13 cellular contexts compared by ENCODE assay signal in genomic region chr7:134444198-134444960, GRCh38. TPM values are rescaled to one million over a fixed set of nuclear protein-coding genes. Genes with fewer than 3 reads are reported as not detected.
DNase-seq lines count a peak whose midpoint lies in the region; ATAC-seq and TF ChIP-seq lines count a peak whose summit lies in the region.
"Had no signal": no experiment of that assay in that cellular context is flagged by ENCODE, and none has a peak within 500 bp of the region (broad histone marks: within the 10 kb centered on the region; RNA-seq: fewer than 3 reads in every experiment).

No MANE protein-coding gene starts in this region.

- H3K4me3 ChIP-seq in left lung (no peak overlapping the region), upper lobe of right lung (no peak overlapping the region)

- H3K36me3 ChIP-seq in left lung (peaks cover 0 to 81% of the 10 kb centered on the region in 2 donors), upper lobe of right lung (peaks cover 84% of the 10 kb centered on the region)

- H3K4me1 ChIP-seq in left lung (no peaks in the 10 kb centered on the region), upper lobe of right lung (no peaks in the 10 kb centered on the region)

- no peak overlapping the region for H3K4me3 Mint-ChIP-seq in activated CD8-positive, alpha-beta memory T cell treated with anti-CD3 and anti-CD28 coated beads, Interleukin-2, amount 10 ng/mL, durations not matched to agents 7 days and 5 days
- no peak overlapping the region for H3K4me3 Mint-ChIP-seq in endothelial cell (ENCODE audit: unreplicated experiment)
- H3K4me3 Mint-ChIP-seq: activated CD8-positive, alpha-beta T cell treated with anti-CD3 and anti-CD28 coated beads, Interleukin-2, amount 10 ng/mL, durations not matched to agents 7 days and 5 days; activated naive CD8-positive, alpha-beta T cell treated with anti-CD3 and anti-CD28 coated beads for 36 hours had no signal

- TF ChIP-seq CTCF in left lung (IDR thresholded peaks at IDR 0.05) (no peak), upper lobe of right lung (IDR thresholded peaks at IDR 0.05) (no peak), endothelial cell (IDR thresholded peaks at IDR 0.05; ENCODE audit: unreplicated experiment) (no peak)

- intact Hi-C loops in left lung (cut with DNase I) (no loop called here), upper lobe of right lung (cut with DNase I) (no loop called here)

- peaks cover 28% of the 10 kb centered on the region for H3K36me3 Mint-ChIP-seq in activated CD8-positive, alpha-beta memory T cell treated with anti-CD3 and anti-CD28 coated beads, Interleukin-2, amount 10 ng/mL, durations not matched to agents 7 days and 5 days
- peaks cover 38% of the 10 kb centered on the region for H3K36me3 Mint-ChIP-seq in endothelial cell (ENCODE audit: low read depth, unreplicated experiment)

- H3K27ac Mint-ChIP-seq in activated CD8-positive, alpha-beta memory T cell treated with anti-CD3 and anti-CD28 coated beads, Interleukin-2, amount 10 ng/mL, durations not matched to agents 7 days and 5 days, result no peak overlapping the region
- no peak overlapping the region for H3K27ac Mint-ChIP-seq in endothelial cell (ENCODE audit: unreplicated experiment)
- H3K27ac Mint-ChIP-seq: activated naive CD8-positive, alpha-beta T cell treated with anti-CD3 and anti-CD28 coated beads for 36 hours had no signal

- H3K9me3 ChIP-seq in left lung (no peaks in the 10 kb centered on the region), upper lobe of right lung (no peaks in the 10 kb centered on the region)

- CTCF ChIA-PET in activated CD8-positive, alpha-beta memory T cell treated with anti-CD3 and anti-CD28 coated beads, Interleukin-2, amount 10 ng/mL, durations not matched to agents 7 days and 5 days (lab: Charles Lee), result no interaction called here

- DNase-seq in activated CD8-positive, alpha-beta memory T cell treated with anti-CD3 and anti-CD28 coated beads, Interleukin-2, amount 10 ng/mL, durations not matched to agents 7 days and 5 days, result peak; percentile 19
- DNase-seq in activated CD8-positive, alpha-beta memory T cell treated with anti-CD3 and anti-CD28 coated beads for 24 hours, result no peak
- DNase-seq in left lung, result no peak
- DNase-seq in upper lobe of right lung, result no peak
- no peak for DNase-seq in AG20443 (ENCODE audit: low spot score)
- no peak for DNase-seq in endothelial cell (ENCODE audit: low spot score)
- DNase-seq: activated CD8-positive, alpha-beta T cell treated with anti-CD3 and anti-CD28 coated beads, Interleukin-2, amount 10 ng/mL, durations not matched to agents 7 days and 5 days; activated naive CD8-positive, alpha-beta T cell treated with anti-CD3 and anti-CD28 coated beads for 36 hours; GF-D8; KBM-7; SW 1271 had no signal

- no peaks in the 10 kb centered on the region for H3K27me3 Mint-ChIP-seq in activated CD8-positive, alpha-beta memory T cell treated with anti-CD3 and anti-CD28 coated beads, Interleukin-2, amount 10 ng/mL, durations not matched to agents 7 days and 5 days
- peaks cover 3% of the 10 kb centered on the region for H3K27me3 Mint-ChIP-seq in endothelial cell (ENCODE audit: unreplicated experiment)
- H3K27me3 Mint-ChIP-seq: activated naive CD8-positive, alpha-beta T cell treated with anti-CD3 and anti-CD28 coated beads for 36 hours had no signal

- peak overlapping the region; percentile 70 for H3K27ac ChIP-seq in cingulate gyrus (ENCODE audit: low read depth, low read length)
- no peak overlapping the region for H3K27ac ChIP-seq in left lung
- peak overlapping the region; percentile 6 for H3K27ac ChIP-seq in upper lobe of right lung

- H3K27me3 ChIP-seq in left lung (no peaks in the 10 kb centered on the region), upper lobe of right lung (no peaks in the 10 kb centered on the region)

- no peak for ATAC-seq in activated CD8-positive, alpha-beta memory T cell treated with anti-CD3 and anti-CD28 coated beads, Interleukin-2, amount 10 ng/mL, durations not matched to agents 7 days and 5 days
- peak; percentile 44 for ATAC-seq in left lung
- peak; percentile 60 for ATAC-seq in upper lobe of right lung
- no peak for ATAC-seq in HG03565 (IDR thresholded peaks at IDR 0.05; ENCODE audit: unreplicated experiment)
- ATAC-seq: activated CD8-positive, alpha-beta T cell treated with anti-CD3 and anti-CD28 coated beads, Interleukin-2, amount 10 ng/mL, durations not matched to agents 7 days and 5 days had no signal

- no peaks in the 10 kb centered on the region for H3K9me3 Mint-ChIP-seq in activated CD8-positive, alpha-beta memory T cell treated with anti-CD3 and anti-CD28 coated beads, Interleukin-2, amount 10 ng/mL, durations not matched to agents 7 days and 5 days (ENCODE audit: low read depth)
- no peaks in the 10 kb centered on the region for H3K9me3 Mint-ChIP-seq in endothelial cell (ENCODE audit: unreplicated experiment)
- H3K9me3 Mint-ChIP-seq: activated naive CD8-positive, alpha-beta T cell treated with anti-CD3 and anti-CD28 coated beads for 36 hours had no signal

- no peaks in the 10 kb centered on the region for H3K4me1 Mint-ChIP-seq in activated CD8-positive, alpha-beta memory T cell treated with anti-CD3 and anti-CD28 coated beads, Interleukin-2, amount 10 ng/mL, durations not matched to agents 7 days and 5 days
- H3K4me1 Mint-ChIP-seq in endothelial cell (ENCODE audit: unreplicated experiment), result peaks cover 4% of the 10 kb centered on the region
- H3K4me1 Mint-ChIP-seq: activated naive CD8-positive, alpha-beta T cell treated with anti-CD3 and anti-CD28 coated beads for 36 hours had no signal

RNA-seq across cellular contexts. Expression of gene AKR1B1, which starts 14.5 kb away (rescaled TPM):
- 100 to 1,000 TPM in 1 of 2 experiments, 10 to 100 TPM in 1; 96.2 to 113 TPM for total RNA-seq in activated CD8-positive, alpha-beta memory T cell treated with anti-CD3 and anti-CD28 coated beads, Interleukin-2, amount 10 ng/mL, durations not matched to agents 7 days and 5 days
- 10 to 100 TPM; 79.1 to 85.0 TPM for total RNA-seq in left lung
- total RNA-seq in upper lobe of right lung, result 91.8 TPM
- total RNA-seq in endothelial cell (ENCODE audit: unreplicated experiment), result 52.8 TPM

Comparison
In these comparisons a context has a peak if more than half of its experiments do, and no peak if none do; other contexts are left out.
1. ATAC-seq: peak in left lung (single experiment) and upper lobe of right lung (single experiment); none in activated CD8-positive, alpha-beta memory T cell treated with anti-CD3 and anti-CD28 coated beads, Interleukin-2, amount 10 ng/mL, durations not matched to agents 7 days and 5 days (single experiment) and HG03565 (single experiment).
2. H3K27ac ChIP-seq: peak in cingulate gyrus (single experiment) and upper lobe of right lung (single experiment); none in left lung (0 of 2).